1 cellular context compared by ENCODE assay signal in genomic region chr16:71902656-71903365, GRCh38.
TF ChIP-seq lines count a peak whose summit lies in the region.

No MANE protein-coding gene starts in this region.

TF ChIP-seq in H1, 55 proteins besides CTCF, POLR2A, EP300 and RAD21:
- no peak for TF ChIP-seq KDM5A (IDR thresholded peaks at IDR 0.05; ENCODE audit: low read length)
- TF ChIP-seq SP2 (IDR thresholded peaks at IDR 0.05; ENCODE audit: low read length) = no peak
- TF ChIP-seq CBX8 (IDR thresholded peaks at IDR 0.05; ENCODE audit: borderline replicate concordance, low read depth, low read length) = no peak
- no peak for TF ChIP-seq CHD2 (IDR thresholded peaks at IDR 0.05; ENCODE audit: low read length)
- TF ChIP-seq CHD1 (IDR thresholded peaks at IDR 0.05; ENCODE audit: low read depth, low read length) = no peak
- no peak for TF ChIP-seq USF2 (IDR thresholded peaks at IDR 0.05; ENCODE audit: low read length)
- 0 out of 2 replicates have a peak, but pooled peaks have one; percentile 42 for TF ChIP-seq KDM1A (IDR thresholded peaks at IDR 0.05; ENCODE audit: borderline replicate concordance, low read length)
